ENCODE assay signal across 14 cellular contexts in genomic region chr3:134802428-134803050, GRCh38. TPM values are rescaled to one million over a fixed set of nuclear protein-coding genes. Genes with fewer than 3 reads are reported as not detected.
DNase-seq lines count a peak whose midpoint lies in the region; ATAC-seq, FAIRE-seq and TF ChIP-seq lines count a peak whose summit lies in the region.
"Had no signal": no experiment of that assay in that cellular context is flagged by ENCODE, and none has a peak within 500 bp of the region (broad histone marks: within the 10 kb centered on the region; RNA-seq: fewer than 3 reads in every experiment).

No MANE protein-coding gene starts in this region.

- H3K27ac Mint-ChIP-seq in activated CD8-positive, alpha-beta T cell treated with anti-CD3 and anti-CD28 coated beads for 36 hours = peak overlapping the region; percentile 18
- H3K27ac Mint-ChIP-seq: activated naive CD8-positive, alpha-beta T cell had no signal

- peak; percentile 26 for FAIRE-seq in GM18507 (lab: Jason Lieb, UNC)
- FAIRE-seq: RCC 7860 had no signal

- H3K4me1 ChIP-seq in psoas muscle = peaks cover 21% of the 10 kb centered on the region

- no peaks in the 10 kb centered on the region for H3K36me3 ChIP-seq in psoas muscle (ENCODE audit: insufficient read depth in 1 of 2, low read depth in 1 of 2)
- H3K36me3 ChIP-seq: neutrophil, stomach had no signal

- H3K27me3 Mint-ChIP-seq in activated CD8-positive, alpha-beta T cell treated with anti-CD3 and anti-CD28 coated beads for 36 hours = peaks cover 31% of the 10 kb centered on the region

- 46 to 68% (median 50%) methylated on average over 2 of the region's 2 CpGs for WGBS in psoas muscle, 3 donors

- H3K4me3 ChIP-seq in psoas muscle = no peak overlapping the region
- H3K4me3 ChIP-seq: stomach had no signal

- POLR2A ChIA-PET in activated CD8-positive, alpha-beta T cell treated with anti-CD3 and anti-CD28 coated beads for 36 hours (lab: Charles Lee) = no interaction called here

- H3K4me3 Mint-ChIP-seq in activated CD8-positive, alpha-beta T cell treated with anti-CD3 and anti-CD28 coated beads for 36 hours = no peak overlapping the region
- H3K4me3 Mint-ChIP-seq: activated naive CD8-positive, alpha-beta T cell had no signal

- TF ChIP-seq CTCF in activated CD8-positive, alpha-beta T cell treated with anti-CD3 and anti-CD28 coated beads for 36 hours (IDR thresholded peaks at IDR 0.05) = no peak
- TF ChIP-seq CTCF in psoas muscle (IDR thresholded peaks at IDR 0.05) = no peak

- no peaks in the 10 kb centered on the region for H3K9me3 Mint-ChIP-seq in activated CD8-positive, alpha-beta T cell treated with anti-CD3 and anti-CD28 coated beads for 36 hours

- no peak for DNase-seq in GM18507 (ENCODE audit: extremely low spot score, insufficient read length, low read depth)
- no peak for DNase-seq in activated CD8-positive, alpha-beta T cell treated with anti-CD3 and anti-CD28 coated beads for 36 hours
- DNase-seq in effector CD8-positive, alpha-beta T cell (lab: John Stamatoyannopoulos, UW) = no peak
- DNase-seq in psoas muscle = no peak
- DNase-seq in NCI-H2107 treated with DMSO at 0.1 percent for 48 hours (lab: John Stamatoyannopoulos, UW; ENCODE audit: unreplicated experiment) = no peak
- DNase-seq: activated CD4-positive, alpha-beta T cell treated with anti-CD3 and anti-CD28 coated beads, Interleukin-2, amount 50 U/mL, for 1 hour; mesendoderm; stomach had no signal

- H3K27ac ChIP-seq in psoas muscle = no peak overlapping the region
- H3K27ac ChIP-seq: neutrophil, stomach had no signal

- H3K36me3 Mint-ChIP-seq in activated CD8-positive, alpha-beta T cell treated with anti-CD3 and anti-CD28 coated beads for 36 hours (ENCODE audit: low read depth) = no peaks in the 10 kb centered on the region
- H3K36me3 Mint-ChIP-seq: activated naive CD8-positive, alpha-beta T cell; CD14-positive monocyte had no signal

- H3K9me3 ChIP-seq in psoas muscle = no peaks in the 10 kb centered on the region
- H3K9me3 ChIP-seq: neutrophil, stomach had no signal

- CTCF ChIA-PET in activated CD8-positive, alpha-beta T cell treated with anti-CD3 and anti-CD28 coated beads for 36 hours (lab: Charles Lee) = interaction anchor here (0.6 to 1.0 kb wide), 2 partner anchors 36 to 202 kb away, joined by 3 read pairs; no protein-coding TSS in a partner anchor

- intact Hi-C loops in activated CD8-positive, alpha-beta T cell treated with anti-CD3 and anti-CD28 coated beads for 36 hours (cut with micrococcal nuclease) = no loop called here
- intact Hi-C loops in psoas muscle (cut with DNase I) = loop anchor here in 1 of 2 donors (5.0 kb wide), 1 partner anchor 55 kb away; no protein-coding TSS in a partner anchor

- H3K27me3 ChIP-seq in psoas muscle (ENCODE audit: insufficient read depth in 3 of 3, low read length in 2 of 3) = no peaks in the 10 kb centered on the region

- H3K4me1 Mint-ChIP-seq in activated CD8-positive, alpha-beta T cell treated with anti-CD3 and anti-CD28 coated beads for 36 hours (ENCODE audit: low read depth) = peaks cover 11% of the 10 kb centered on the region

- ATAC-seq in GM19025 (IDR thresholded peaks at IDR 0.05; ENCODE audit: low read depth, unreplicated experiment) (peak; percentile 13), HG02840 (IDR thresholded peaks at IDR 0.05; ENCODE audit: low FRiP score, unreplicated experiment) (peak; percentile 8), psoas muscle (no peak)
- peak; percentile 10 for ATAC-seq in activated CD8-positive, alpha-beta T cell treated with anti-CD3 and anti-CD28 coated beads for 36 hours

RNA-seq across cellular contexts. Expression of gene EPHB1, which starts 7.5 kb away (rescaled TPM):
- under 1 TPM in 1 of 2 experiments, not detected in 1; 0.78 TPM for total RNA-seq in activated CD8-positive, alpha-beta T cell treated with anti-CD3 and anti-CD28 coated beads for 36 hours
- total RNA-seq in psoas muscle = 1 to 10 TPM; 1.6 to 3.3 (median 2.5) TPM
- polyA plus RNA-seq in psoas muscle = 1 to 10 TPM in 2 of 3 donors, under 1 TPM in 1; 0.85 to 6.3 (median 1.3) TPM

Comparison
In these comparisons a context has a peak if more than half of its experiments do, and no peak if none do; other contexts are left out.
1. ATAC-seq: peak in GM19025 (single experiment), HG02840 (single experiment) and activated CD8-positive, alpha-beta T cell treated with anti-CD3 and anti-CD28 coated beads for 36 hours (single experiment); none in psoas muscle (0 of 4).